26 cellular contexts compared by ENCODE assay signal in the genomic region with DNA sequence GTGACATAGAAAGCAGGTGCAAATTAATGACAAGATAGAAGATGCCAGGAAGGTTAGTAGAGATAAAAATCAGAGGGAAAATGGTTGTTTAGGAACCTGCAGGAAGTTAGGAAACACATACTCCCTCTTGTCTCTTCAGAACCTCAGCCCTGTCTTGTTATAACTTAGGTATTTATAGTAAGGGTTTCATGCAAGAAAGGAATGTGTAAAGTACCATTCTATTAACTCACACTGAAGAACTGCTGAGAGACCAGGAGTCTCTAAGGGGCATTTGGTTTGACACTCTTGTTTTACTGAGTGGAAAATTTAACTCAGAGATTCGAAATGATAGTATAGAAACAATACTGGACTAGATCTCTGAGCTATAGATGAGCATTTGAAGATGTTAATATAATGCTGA.
A peak's percentile ranks its signal among the peaks of the same experiment; 100 is the strongest.
DNase-seq lines count a peak whose midpoint lies in the region; ATAC-seq and TF ChIP-seq lines count a peak whose summit lies in the region.
"Had no signal": no experiment of that assay in that cellular context is flagged by ENCODE, and none has a peak within 500 bp of the region (broad histone marks: within the 10 kb centered on the region; RNA-seq: fewer than 3 reads in every experiment).

No MANE protein-coding gene starts in this region.

- no peak overlapping the region for H2BK12ac ChIP-seq in mesenchymal stem cell (ENCODE audit: low read length in 2 of 2)

- H4K8ac ChIP-seq in mesenchymal stem cell (ENCODE audit: low read length) = no peak overlapping the region

- H3K14ac ChIP-seq in mesenchymal stem cell (ENCODE audit: low read length in 2 of 2) = no peak overlapping the region

- H3K4me2 ChIP-seq in mesenchymal stem cell (ENCODE audit: low read length, poor library complexity, severe bottlenecking) = no peak overlapping the region

- no peak overlapping the region for H2BK120ac ChIP-seq in mesenchymal stem cell (ENCODE audit: low read depth, low read length)

- H3K4me1 ChIP-seq in mesenchymal stem cell (ENCODE audit: control insufficient read depth, insufficient read depth, low read depth, low read length) = peaks cover 2% of the 10 kb centered on the region
- H3K4me1 ChIP-seq: esophagus muscularis mucosa, uterus had no signal

- no peak for TF ChIP-seq CTCF in AG09309 (IDR thresholded peaks at IDR 0.05; ENCODE audit: control insufficient read depth, insufficient read depth, low read depth, low read length, missing control alignments)

- H3K4me3 ChIP-seq in AG09309 (ENCODE audit: control insufficient read depth, low read depth, low read length) (no peak overlapping the region), mesenchymal stem cell (ENCODE audit: insufficient read depth in 1 of 2, low read depth in 1 of 2, low read length in 2 of 2) (no peak overlapping the region)
- H3K4me3 ChIP-seq: ascending aorta, esophagus muscularis mucosa, sigmoid colon, SJCRH30, uterus had no signal

- no peak overlapping the region for H2BK15ac ChIP-seq in mesenchymal stem cell (ENCODE audit: low read depth, poor library complexity, severe bottlenecking)

- H3K36me3 ChIP-seq in mesenchymal stem cell (ENCODE audit: control insufficient read depth in 1 of 2, insufficient read depth in 2 of 2, low read depth in 1 of 2, low read length in 2 of 2) = no peaks in the 10 kb centered on the region
- H3K36me3 ChIP-seq: ascending aorta, esophagus muscularis mucosa, sigmoid colon, SJCRH30, uterus had no signal

- no peak overlapping the region for H3K23ac ChIP-seq in mesenchymal stem cell (ENCODE audit: low read length in 2 of 2)

- no peak for ATAC-seq in esophagus mucosa
- ATAC-seq: activated T-cell treated with anti-CD3 and anti-CD28 coated beads, Interleukin-2, amount 50 U/mL, for 72 hours had no signal

- no peak overlapping the region for H2AK5ac ChIP-seq in mesenchymal stem cell (ENCODE audit: low read length, severe bottlenecking)

- peak; percentile 14 for DNase-seq in AG09309 (ENCODE audit: low read depth)
- DNase-seq in GM03348 (ENCODE audit: low spot score) = peak; percentile 47
- peak; percentile 30 for DNase-seq in astrocyte of the hippocampus (ENCODE audit: low read depth, low spot score)
- peak; percentile 57 for DNase-seq in mesenchymal stem cell
- no peak for DNase-seq in MV-4-11 (lab: John Stamatoyannopoulos, UW)
- no peak for DNase-seq in NCI-H2107 treated with DMSO at 0.1 percent for 48 hours (lab: John Stamatoyannopoulos, UW; ENCODE audit: unreplicated experiment)
- no peak for DNase-seq in midbrain (lab: John Stamatoyannopoulos, UW)
- DNase-seq: activated naive CD4-positive, alpha-beta T cell treated with anti-CD3 and anti-CD28 coated beads, Interleukin-2, amount 50 U/mL, for 16 hours; activated T-cell treated with anti-CD3 and anti-CD28 coated beads, Interleukin-2, amount 50 U/mL, for 72 hours; CD8-positive, alpha-beta memory T cell; DND-41; effector memory CD4-positive, alpha-beta T cell; kidney; mammary epithelial cell; naive B cell; NCI-H1105; NCI-H2081 treated with DMSO at 0.1 percent for 48 hours; NCI-H510A treated with DMSO at 0.1 percent for 48 hours; NK-92 treated with Interleukin-12 subunit alpha and Interleukin-12 subunit beta, amount 100 ng/mL, for 24 hours; sigmoid colon; substantia nigra; uterus had no signal

- no peak overlapping the region for H3K27ac ChIP-seq in mesenchymal stem cell (ENCODE audit: low read length, poor library complexity, severe bottlenecking)
- H3K27ac ChIP-seq: ascending aorta, esophagus muscularis mucosa, sigmoid colon, SJCRH30, uterus had no signal

- H3K9me3 ChIP-seq in mesenchymal stem cell (ENCODE audit: control insufficient read depth, low read length) = no peaks in the 10 kb centered on the region
- H3K9me3 ChIP-seq: ascending aorta, esophagus muscularis mucosa, SJCRH30, uterus had no signal

- no peaks in the 10 kb centered on the region for H3K27me3 ChIP-seq in mesenchymal stem cell (ENCODE audit: control insufficient read depth in 1 of 2, insufficient read depth in 1 of 2, low read length in 2 of 2)
- H3K27me3 ChIP-seq: ascending aorta, sigmoid colon, SJCRH30, uterus had no signal

- no peak overlapping the region for H2AFZ ChIP-seq in mesenchymal stem cell (ENCODE audit: low read depth, low read length)

- no peak overlapping the region for H3K4ac ChIP-seq in mesenchymal stem cell (ENCODE audit: low read depth in 1 of 2, low read length in 2 of 2)

- no peak overlapping the region for H2BK5ac ChIP-seq in mesenchymal stem cell (ENCODE audit: low read depth, low read length, poor library complexity, severe bottlenecking)

- no peak overlapping the region for H3K18ac ChIP-seq in mesenchymal stem cell (ENCODE audit: low read depth in 1 of 2, low read length in 2 of 2)

- H4K91ac ChIP-seq in mesenchymal stem cell (ENCODE audit: low read length) = no peak overlapping the region

- whole genome bisulfite sequencing in mesenchymal stem cell = 32% methylated on average over 1 of the region's 1 CpG

- no peak overlapping the region for H3K9ac ChIP-seq in mesenchymal stem cell (ENCODE audit: low read length)

- H3K79me1 ChIP-seq in mesenchymal stem cell (replicated peaks; ENCODE audit: low read length, poor library complexity, severe bottlenecking) = no peaks in the 10 kb centered on the region

Comparison
In these comparisons a context has a peak if more than half of its experiments do, and no peak if none do; other contexts are left out.
1. DNase-seq: peak in AG09309 (single experiment), GM03348 (single experiment), astrocyte of the hippocampus (single experiment) and mesenchymal stem cell (single experiment); none in MV-4-11 (single experiment), NCI-H2107 treated with DMSO at 0.1 percent for 48 hours (single experiment) and midbrain (single experiment).